13 cellular contexts compared by ENCODE assay signal in the genomic region with DNA sequence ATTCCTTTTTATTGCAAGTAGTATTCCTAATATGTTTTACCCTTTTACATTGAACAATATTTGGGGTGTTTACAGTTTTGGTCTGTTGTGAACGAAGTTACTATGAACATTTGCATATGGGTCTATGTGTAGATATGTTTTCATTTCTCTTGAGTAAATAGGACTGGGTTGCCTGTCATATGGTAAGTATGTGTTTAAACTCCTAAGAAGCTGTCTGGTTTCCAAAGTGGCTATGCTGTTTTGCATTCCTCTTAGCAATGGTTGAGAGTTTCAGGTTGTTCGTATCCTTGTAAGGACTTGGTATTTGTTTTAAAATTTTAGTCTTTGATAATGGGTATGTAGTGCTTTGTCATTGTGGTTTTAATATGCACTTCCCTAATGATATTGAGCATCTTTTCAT. TPM values are rescaled to one million over a fixed set of nuclear protein-coding genes. Genes with fewer than 3 reads are reported as not detected.
DNase-seq lines count a peak whose midpoint lies in the region; ATAC-seq, FAIRE-seq and TF ChIP-seq lines count a peak whose summit lies in the region.
"Had no signal": no experiment of that assay in that cellular context is flagged by ENCODE, and none has a peak within 500 bp of the region (broad histone marks: within the 10 kb centered on the region; RNA-seq: fewer than 3 reads in every experiment).

No MANE protein-coding gene starts in this region.

- H3K27ac ChIP-seq in Karpas-422 (ENCODE audit: low read length) = peak overlapping the region; percentile 63

- TF ChIP-seq CTCF in astrocyte of the spinal cord (IDR thresholded peaks at IDR 0.05; ENCODE audit: low read depth, low read length) (no peak), glutamatergic neuron (IDR thresholded peaks at IDR 0.05; ENCODE audit: partially characterized antibody, unreplicated experiment) (no peak)

- peaks cover 70% of the 10 kb centered on the region for H4K20me1 ChIP-seq in Karpas-422 (ENCODE audit: insufficient read depth, low read depth, low read length)

- ATAC-seq in naive thymus-derived CD8-positive, alpha-beta T cell = no peak
- ATAC-seq: gastrocnemius medialis had no signal

- no peaks in the 10 kb centered on the region for H3K9me2 ChIP-seq in Karpas-422 (replicated peaks; ENCODE audit: insufficient read depth, low read length)

- no peaks in the 10 kb centered on the region for H3K9me3 ChIP-seq in Karpas-422 (ENCODE audit: low read length)
- H3K9me3 ChIP-seq: gastrocnemius medialis had no signal

- H3K9ac ChIP-seq in Karpas-422 (ENCODE audit: low read length) = no peak overlapping the region

- peaks cover 75% of the 10 kb centered on the region for H3K4me1 Mint-ChIP-seq in activated T-cell treated with anti-CD3 and anti-CD28 coated beads, Interleukin-2, amount 50 U/mL, for 24 hours (ENCODE audit: low read depth)
- H3K4me1 Mint-ChIP-seq in naive thymus-derived CD8-positive, alpha-beta T cell = peaks cover 33 to 79% (median 68%) of the 10 kb centered on the region in 4 donors
- H3K4me1 Mint-ChIP-seq in glutamatergic neuron (ENCODE audit: low read depth, unreplicated experiment) = peaks cover 6% of the 10 kb centered on the region

- peak overlapping the region; percentile 13 for H3K4me2 ChIP-seq in Karpas-422 (ENCODE audit: low read depth, low read length, poor library complexity, severe bottlenecking)

- no peak for FAIRE-seq in frontal cortex (lab: Jason Lieb, UNC)
- FAIRE-seq: islet of Langerhans had no signal

- peaks cover 90% of the 10 kb centered on the region for H3K36me3 ChIP-seq in Karpas-422 (ENCODE audit: insufficient read depth, low read length)

- peaks cover 100% of the 10 kb centered on the region for H3K79me2 ChIP-seq in Karpas-422 (ENCODE audit: low read length)

- in situ Hi-C loops in astrocyte of the spinal cord (cut with HindIII; ENCODE audit: low sequenced_read_pairs) = no loop called here

- no peaks in the 10 kb centered on the region for H3K27me3 Mint-ChIP-seq in activated T-cell treated with anti-CD3 and anti-CD28 coated beads, Interleukin-2, amount 50 U/mL, for 24 hours
- H3K27me3 Mint-ChIP-seq in naive thymus-derived CD8-positive, alpha-beta T cell = no peaks in the 10 kb centered on the region
- H3K27me3 Mint-ChIP-seq in glutamatergic neuron (ENCODE audit: unreplicated experiment) = peaks cover 3% of the 10 kb centered on the region

- no peak for DNase-seq in activated T-cell treated with anti-CD3 and anti-CD28 coated beads, Interleukin-2, amount 50 U/mL, for 24 hours
- no peak for DNase-seq in activated T-cell treated with anti-CD3 and anti-CD28 coated beads, Interleukin-2, amount 50 U/mL, for 1 hour
- DNase-seq in Karpas-422 = no peak
- DNase-seq in astrocyte of the spinal cord (ENCODE audit: low read depth, low spot score) = peak; percentile 46
- no peak for DNase-seq in naive thymus-derived CD8-positive, alpha-beta T cell
- no peak for DNase-seq in glutamatergic neuron
- DNase-seq in frontal cortex (ENCODE audit: low spot score in 2 of 2) = no peak
- no peak for DNase-seq in amniotic stem cell (lab: John Stamatoyannopoulos, UW)
- DNase-seq: activated CD8-positive, alpha-beta memory T cell treated with anti-CD3 and anti-CD28 coated beads for 24 hours; gastrocnemius medialis; NCI-H1694; NCI-H748 treated with DMSO at 0.1 percent for 48 hours had no signal

- H3K4me3 ChIP-seq in Karpas-422 (ENCODE audit: low read length) = no peak overlapping the region
- H3K4me3 ChIP-seq in astrocyte of the spinal cord (ENCODE audit: low read depth, low read length) = no peak overlapping the region
- H3K4me3 ChIP-seq: gastrocnemius medialis had no signal

- no peaks in the 10 kb centered on the region for H3K9me3 Mint-ChIP-seq in activated T-cell treated with anti-CD3 and anti-CD28 coated beads, Interleukin-2, amount 50 U/mL, for 24 hours
- H3K9me3 Mint-ChIP-seq in naive thymus-derived CD8-positive, alpha-beta T cell = no peaks in the 10 kb centered on the region
- H3K9me3 Mint-ChIP-seq in glutamatergic neuron (ENCODE audit: unreplicated experiment) = no peaks in the 10 kb centered on the region

- H3K27me3 ChIP-seq in Karpas-422 (ENCODE audit: low read length) = no peaks in the 10 kb centered on the region
- H3K27me3 ChIP-seq: gastrocnemius medialis had no signal

- no peak overlapping the region for H2AFZ ChIP-seq in Karpas-422 (ENCODE audit: low read length)

- H3K4me3 Mint-ChIP-seq in activated T-cell treated with anti-CD3 and anti-CD28 coated beads, Interleukin-2, amount 50 U/mL, for 24 hours = no peak overlapping the region
- H3K4me3 Mint-ChIP-seq in naive thymus-derived CD8-positive, alpha-beta T cell = peak overlapping the region in 8 of 10 donors; percentile 20 to 61 (median 52)
- H3K4me3 Mint-ChIP-seq in glutamatergic neuron (ENCODE audit: unreplicated experiment) = no peak overlapping the region

- peak overlapping the region; percentile 87 for H3K27ac Mint-ChIP-seq in activated T-cell treated with anti-CD3 and anti-CD28 coated beads, Interleukin-2, amount 50 U/mL, for 24 hours
- H3K27ac Mint-ChIP-seq in naive thymus-derived CD8-positive, alpha-beta T cell = peak overlapping the region in 8 of 10 donors; percentile 2 to 83 (median 41)
- no peak overlapping the region for H3K27ac Mint-ChIP-seq in glutamatergic neuron (ENCODE audit: unreplicated experiment)

- peaks cover 97% of the 10 kb centered on the region for H3K36me3 Mint-ChIP-seq in activated T-cell treated with anti-CD3 and anti-CD28 coated beads, Interleukin-2, amount 50 U/mL, for 24 hours (ENCODE audit: low read depth)
- peaks cover 5 to 82% (median 25%) of the 10 kb centered on the region in 3 donors for H3K36me3 Mint-ChIP-seq in naive thymus-derived CD8-positive, alpha-beta T cell
- H3K36me3 Mint-ChIP-seq in glutamatergic neuron (ENCODE audit: unreplicated experiment) = no peaks in the 10 kb centered on the region

- POLR2A ChIA-PET in naive thymus-derived CD8-positive, alpha-beta T cell (lab: Charles Lee) = no interaction called here

- H3K4me1 ChIP-seq in Karpas-422 (ENCODE audit: low read length) = peaks cover 73% of the 10 kb centered on the region

RNA-seq across cellular contexts. Expression of a gene that starts 6.3 kb away (rescaled TPM):
- total RNA-seq in Karpas-422 (2014; rRNA removed; shearing (Covaris generic); ENCODE audit: low replicate concordance) = 304 and 383 TPM in 2 replicates
- total RNA-seq in naive thymus-derived CD8-positive, alpha-beta T cell = 10 to 100 TPM; 62.5 to 68.3 TPM
- polyA plus RNA-seq in naive thymus-derived CD8-positive, alpha-beta T cell = 10 to 100 TPM; 35.9 to 40.3 (median 38.6) TPM
- total RNA-seq in glutamatergic neuron (ENCODE audit: unreplicated experiment) (81.8 TPM), frontal cortex (56.3 TPM)

Comparison
In these comparisons a context has a peak if more than half of its experiments do, and no peak if none do; other contexts are left out.
1. H3K4me3 Mint-ChIP-seq: peak in naive thymus-derived CD8-positive, alpha-beta T cell (8 of 10); none in activated T-cell treated with anti-CD3 and anti-CD28 coated beads, Interleukin-2, amount 50 U/mL, for 24 hours (single experiment) and glutamatergic neuron (single experiment).